ENCODE assay signal across 8 cellular contexts in the genomic region with DNA sequence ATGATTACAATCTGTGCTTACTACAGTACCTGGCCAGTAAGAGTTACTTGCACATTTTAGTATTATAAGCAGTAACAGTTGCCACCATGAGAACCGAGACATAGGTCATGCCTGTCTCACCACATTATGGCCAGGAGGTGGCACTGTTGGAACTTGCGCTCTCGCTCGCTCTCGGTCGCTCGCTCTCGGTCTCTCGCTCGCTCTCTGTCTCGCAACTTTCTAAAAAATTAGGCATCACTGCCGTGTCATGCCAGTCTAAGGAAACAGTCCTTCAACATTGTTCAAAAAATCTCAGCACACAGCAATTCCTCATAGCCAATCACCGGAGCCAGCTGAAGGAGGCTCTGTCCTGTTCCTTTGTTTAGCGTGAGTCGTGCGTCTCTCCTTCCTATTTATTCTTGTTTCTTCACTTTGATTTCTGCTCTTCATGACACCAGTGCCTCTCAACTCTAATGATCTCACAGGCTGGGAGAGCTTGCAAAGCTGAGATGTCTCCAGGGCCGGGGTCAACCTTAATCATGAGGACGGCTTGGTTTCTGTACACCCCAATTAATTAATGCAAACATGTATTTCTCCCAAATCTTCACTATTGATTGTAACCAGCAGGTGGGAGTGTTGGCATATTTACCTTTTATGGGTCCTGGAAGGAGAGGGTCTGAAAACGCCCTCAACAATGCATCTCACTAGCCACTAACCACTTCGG. TPM values are rescaled to one million over a fixed set of nuclear protein-coding genes. Genes with fewer than 3 reads are reported as not detected.
A peak's percentile ranks its signal among the peaks of the same experiment; 100 is the strongest.
DNase-seq lines count a peak whose midpoint lies in the region; ATAC-seq, FAIRE-seq and TF ChIP-seq lines count a peak whose summit lies in the region.

No MANE protein-coding gene starts in this region.

- H3K4me3 Mint-ChIP-seq in T-cell = no peak overlapping the region
- H3K4me3 Mint-ChIP-seq in progenitor cell of endocrine pancreas (ENCODE audit: low read depth) = no peak overlapping the region

- peaks cover 8% of the 10 kb centered on the region for H3K4me1 ChIP-seq in vagina

- intact Hi-C loops in left ventricle myocardium superior (cut with micrococcal nuclease) (loop anchor here (10.0 kb wide), 1 partner anchor 460 kb away; no protein-coding TSS in a partner anchor), vagina (cut with DNase I) (loop anchor here (1.0 kb wide), 1 partner anchor 428 kb away; no protein-coding TSS in a partner anchor)

- no peaks in the 10 kb centered on the region for H3K36me3 ChIP-seq in vagina

- H3K4me1 Mint-ChIP-seq in T-cell = peaks cover 12 to 20% (median 13%) of the 10 kb centered on the region in 3 donors
- no peaks in the 10 kb centered on the region for H3K4me1 Mint-ChIP-seq in progenitor cell of endocrine pancreas (ENCODE audit: low read depth)

- DNase-seq in GM12891 (ENCODE audit: insufficient read length, low spot score) = no peak
- peak; percentile 69 for DNase-seq in NCI-H128 (lab: John Stamatoyannopoulos, UW; ENCODE audit: unreplicated experiment)
- peak; percentile 31 to 70 (median 55) for DNase-seq in T-cell
- peak in 54 of 58 donors; percentile 15 to 84 (median 66) for DNase-seq in anterior cingulate cortex (lab: John Stamatoyannopoulos, UW)
- peak; percentile 79 for DNase-seq in left ventricle myocardium superior
- DNase-seq in progenitor cell of endocrine pancreas (ENCODE audit: low spot score, unreplicated experiment) = peak; percentile 55
- DNase-seq in vagina (ENCODE audit: extremely low spot score in 2 of 2) = no peak

- TF ChIP-seq CTCF in progenitor cell of endocrine pancreas (IDR thresholded peaks at IDR 0.05; ENCODE audit: unreplicated experiment) = peak; percentile 71
- peak; percentile 70 to 90 (median 70) for TF ChIP-seq CTCF in vagina (IDR thresholded peaks at IDR 0.05)

- CTCF ChIA-PET in T-cell (lab: Charles Lee) = interaction anchor here (0.7 to 1.6 kb wide), 9 partner anchors 23 to 460 kb away, joined by 3 to 9 read pairs (median 5); no protein-coding TSS in a partner anchor

- ATAC-seq in HG02763 (IDR thresholded peaks at IDR 0.05; ENCODE audit: unreplicated experiment) (peak; percentile 85), T-cell (replicated peaks in 1 of 4) (peak; percentile 85 to 88 (median 87)), left ventricle myocardium superior (peak; percentile 92)

- no peak overlapping the region for H3K27ac Mint-ChIP-seq in T-cell
- H3K27ac Mint-ChIP-seq in progenitor cell of endocrine pancreas = no peak overlapping the region

- H3K36me3 Mint-ChIP-seq in T-cell = no peaks in the 10 kb centered on the region
- H3K36me3 Mint-ChIP-seq in progenitor cell of endocrine pancreas (ENCODE audit: insufficient read depth) = no peaks in the 10 kb centered on the region

- H3K9me3 ChIP-seq in vagina = no peaks in the 10 kb centered on the region

- peak; percentile 97 for FAIRE-seq in GM12891 (lab: Jason Lieb, UNC)

- H3K27me3 ChIP-seq in vagina = no peaks in the 10 kb centered on the region

- POLR2A ChIA-PET in T-cell (lab: Charles Lee) = no interaction called here

- peak overlapping the region; percentile 50 to 53 for H3K4me3 ChIP-seq in vagina

- H3K9me3 Mint-ChIP-seq in T-cell (no peaks in the 10 kb centered on the region), progenitor cell of endocrine pancreas (ENCODE audit: low read depth) (no peaks in the 10 kb centered on the region)

- TF ChIP-seq POLR2A in GM12891 (IDR thresholded peaks at IDR 0.05; ENCODE audit: low read depth, low read length) (no peak), vagina (IDR thresholded peaks at IDR 0.05) (no peak)

- peak overlapping the region; percentile 80 for H3K27ac ChIP-seq in vagina

- H3K27me3 Mint-ChIP-seq in T-cell (peaks cover 15 to 30% of the 10 kb centered on the region in 2 donors), progenitor cell of endocrine pancreas (peaks cover 38% of the 10 kb centered on the region)

TF ChIP-seq in GM12891, 5 proteins besides CTCF, POLR2A, EP300 and RAD21:
- no peak for TF ChIP-seq TAF1 (IDR thresholded peaks at IDR 0.05; ENCODE audit: low read depth, low read length)
- TF ChIP-seq POLR2AphosphoS5 (IDR thresholded peaks at IDR 0.05; ENCODE audit: low read depth, low read length) = no peak
- no peak for TF ChIP-seq SPI1 (IDR thresholded peaks at IDR 0.05; ENCODE audit: low read depth, low read length)
- TF ChIP-seq PAX5 (IDR thresholded peaks at IDR 0.05; ENCODE audit: insufficient read depth, low read length, severe bottlenecking) = no peak
- TF ChIP-seq POU2F2 (IDR thresholded peaks at IDR 0.05; ENCODE audit: low read depth, low read length) = no peak

RNA-seq across cellular contexts. Expression of a gene that starts 6.3 kb away (rescaled TPM):
- not detected for polyA plus RNA-seq in GM12891 (2012; ENCODE audit: low read depth, missing spikeins)
- under 1 TPM in 3 of 5 donors, not detected in 2; 0.06 to 0.12 (median 0.07) TPM for total RNA-seq in T-cell
- 0.42 TPM for total RNA-seq in left ventricle myocardium superior
- total RNA-seq in progenitor cell of endocrine pancreas = 0.22 and 0.40 TPM in 2 replicates
- total RNA-seq in vagina = 1.5 TPM

RNA-seq across cellular contexts. Expression of a gene that starts 13.8 kb away (rescaled TPM):
- not detected for polyA plus RNA-seq in GM12891 (2012; ENCODE audit: low read depth, missing spikeins)
- total RNA-seq in T-cell (under 1 TPM in 3 of 5 donors, not detected in 2; 0.03 to 0.07 (median 0.06) TPM), left ventricle myocardium superior (34.4 TPM), progenitor cell of endocrine pancreas (1.2 TPM in 2 replicates), vagina (12.0 TPM)

Comparison
In these comparisons a context has a peak if more than half of its experiments do, and no peak if none do; other contexts are left out.
1. DNase-seq: peak in NCI-H128 (single experiment), T-cell (34 of 34), anterior cingulate cortex (54 of 58), left ventricle myocardium superior (single experiment) and progenitor cell of endocrine pancreas (single experiment); none in GM12891 (single experiment) and vagina (0 of 2).
2. Peak in every context shown above with its lines, with median percentiles within 50 percentile points of each other: ATAC-seq.